8 cellular contexts compared by ENCODE assay signal in the genomic region with DNA sequence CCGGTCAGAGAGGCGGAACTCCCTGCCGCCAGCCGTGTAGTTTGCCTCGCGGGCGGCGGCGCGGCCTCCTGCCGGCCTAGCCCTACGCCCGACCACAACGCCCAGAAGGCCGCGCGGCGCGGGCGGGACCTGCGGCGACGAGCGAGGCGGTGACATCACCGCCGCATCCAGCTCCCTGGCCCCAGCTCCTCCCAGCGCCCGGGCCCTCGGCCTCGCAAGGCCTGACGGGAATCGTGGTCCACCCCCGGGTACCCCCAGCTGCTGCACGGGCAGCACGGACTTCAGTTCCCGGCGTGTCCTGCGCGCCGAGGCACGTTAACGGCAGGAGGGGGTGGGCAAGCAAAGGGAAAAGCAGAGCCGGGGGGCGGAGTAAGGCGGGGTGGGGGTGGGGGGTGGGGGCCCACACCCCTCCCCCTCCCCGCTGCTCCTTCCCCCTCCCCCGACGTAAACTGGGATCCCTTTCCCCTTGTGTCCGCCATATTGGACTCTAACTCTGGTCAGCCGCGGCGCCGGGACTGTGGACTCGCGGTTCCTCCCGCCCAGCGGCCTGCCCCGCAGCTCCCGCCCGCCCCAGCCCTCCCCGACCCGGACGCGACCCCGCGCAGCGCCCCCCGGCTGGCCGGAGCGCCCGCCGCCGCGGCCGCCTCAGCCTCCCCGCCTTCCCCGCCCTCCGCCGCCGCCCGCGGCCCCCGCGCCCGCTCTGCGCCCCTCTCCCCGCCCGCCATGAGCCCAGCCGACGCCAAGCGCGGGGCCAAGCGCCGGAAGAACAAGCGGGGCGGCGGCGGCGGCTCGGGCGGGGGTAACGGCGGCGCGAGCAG. TPM values are rescaled to one million over a fixed set of nuclear protein-coding genes. Genes with fewer than 3 reads are reported as not detected.
DNase-seq lines count a peak whose midpoint lies in the region; ATAC-seq and TF ChIP-seq lines count a peak whose summit lies in the region.

A gene with protein sequence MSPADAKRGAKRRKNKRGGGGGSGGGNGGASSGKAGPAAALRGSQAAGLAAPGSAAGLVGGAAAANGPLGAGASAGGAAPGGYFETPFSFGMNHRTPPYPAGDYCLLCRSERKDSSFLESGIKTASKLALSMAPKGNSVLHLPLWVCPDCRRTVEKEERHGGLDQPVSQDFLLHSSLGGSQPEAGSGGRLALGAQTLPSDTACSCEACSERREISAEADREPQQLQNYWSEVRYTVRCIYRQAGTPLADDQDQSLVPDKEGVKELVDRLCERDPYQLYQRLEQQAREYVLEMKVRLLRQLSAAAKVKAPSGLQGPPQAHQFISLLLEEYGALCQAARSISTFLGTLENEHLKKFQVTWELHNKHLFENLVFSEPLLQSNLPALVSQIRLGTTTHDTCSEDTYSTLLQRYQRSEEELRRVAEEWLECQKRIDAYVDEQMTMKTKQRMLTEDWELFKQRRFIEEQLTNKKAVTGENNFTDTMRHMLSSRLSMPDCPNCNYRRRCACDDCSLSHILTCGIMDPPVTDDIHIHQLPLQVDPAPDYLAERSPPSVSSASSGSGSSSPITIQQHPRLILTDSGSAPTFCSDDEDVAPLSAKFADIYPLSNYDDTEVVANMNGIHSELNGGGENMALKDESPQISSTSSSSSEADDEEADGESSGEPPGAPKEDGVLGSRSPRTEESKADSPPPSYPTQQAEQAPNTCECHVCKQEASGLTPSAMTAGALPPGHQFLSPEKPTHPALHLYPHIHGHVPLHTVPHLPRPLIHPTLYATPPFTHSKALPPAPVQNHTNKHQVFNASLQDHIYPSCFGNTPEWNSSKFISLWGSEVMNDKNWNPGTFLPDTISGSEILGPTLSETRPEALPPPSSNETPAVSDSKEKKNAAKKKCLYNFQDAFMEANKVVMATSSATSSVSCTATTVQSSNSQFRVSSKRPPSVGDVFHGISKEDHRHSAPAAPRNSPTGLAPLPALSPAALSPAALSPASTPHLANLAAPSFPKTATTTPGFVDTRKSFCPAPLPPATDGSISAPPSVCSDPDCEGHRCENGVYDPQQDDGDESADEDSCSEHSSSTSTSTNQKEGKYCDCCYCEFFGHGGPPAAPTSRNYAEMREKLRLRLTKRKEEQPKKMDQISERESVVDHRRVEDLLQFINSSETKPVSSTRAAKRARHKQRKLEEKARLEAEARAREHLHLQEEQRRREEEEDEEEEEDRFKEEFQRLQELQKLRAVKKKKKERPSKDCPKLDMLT (N-terminal part only) (plus strand): TSS at position 455 of the 818 bp plus-strand sequence. CDS start 269 bp downstream, at position 724.

- H3K27ac ChIP-seq in suprapubic skin: peak within 1 kb of the TSS; percentile 88

- peak within 1 kb of the TSS; percentile 88 to 99 for H3K27ac Mint-ChIP-seq in activated naive CD4-positive, alpha-beta T cell treated with anti-CD3 and anti-CD28 coated beads, Interleukin-2, amount 50 U/mL, for 72 hours

- H3K9me3 Mint-ChIP-seq in activated naive CD4-positive, alpha-beta T cell treated with anti-CD3 and anti-CD28 coated beads, Interleukin-2, amount 50 U/mL, for 72 hours: no peaks in the 10 kb centered on the region

- TF ChIP-seq EP300 in suprapubic skin (IDR thresholded peaks at IDR 0.05): no peak

- no peak for TF ChIP-seq CTCF in suprapubic skin (IDR thresholded peaks at IDR 0.05)

- no peaks in the 10 kb centered on the region for H3K9me3 ChIP-seq in suprapubic skin

- 3% methylated on average over 7 of the region's 106 CpGs for WGBS in suprapubic skin

- DNase-seq in NCI-H1105 (lab: John Stamatoyannopoulos, UW) (peak; percentile 92), SKM-1 (lab: John Stamatoyannopoulos, UW; ENCODE audit: unreplicated experiment) (peak; percentile 99), glomerular endothelial cell (ENCODE audit: extremely low read depth, low read depth, low spot score) (peak; percentile 65), occipital lobe (lab: John Stamatoyannopoulos, UW) (peak; percentile 100), suprapubic skin (ENCODE audit: low spot score in 2 of 2) (peak; percentile 98 to 99)
- peak; percentile 97 to 99 for DNase-seq in activated naive CD4-positive, alpha-beta T cell treated with anti-CD3 and anti-CD28 coated beads, Interleukin-2, amount 50 U/mL, for 72 hours (ENCODE audit: low spot score in 2 of 2)

- TF ChIP-seq POLR2A in GM10847 (IDR thresholded peaks at IDR 0.05; ENCODE audit: extremely low read depth, insufficient read length) (peak; percentile 44), suprapubic skin (IDR thresholded peaks at IDR 0.05) (peak in 1 of 2 donors; percentile 36)

- peak within 1 kb of the TSS; percentile 88 for H3K4me3 ChIP-seq in suprapubic skin

- no peaks in the 10 kb centered on the region for H3K27me3 ChIP-seq in suprapubic skin

- peak; percentile 88 for ATAC-seq in HG02642 (IDR thresholded peaks at IDR 0.05; ENCODE audit: poor library complexity, unreplicated experiment)
- peak; percentile 90 to 94 for ATAC-seq in activated naive CD4-positive, alpha-beta T cell treated with anti-CD3 and anti-CD28 coated beads, Interleukin-2, amount 50 U/mL, for 72 hours

- peaks cover 29% of the 10 kb centered on the region for H3K4me1 ChIP-seq in suprapubic skin

- no peaks in the 10 kb centered on the region for H3K36me3 ChIP-seq in suprapubic skin

- peaks cover 4% of the 10 kb centered on the region in 2 donors for H3K36me3 Mint-ChIP-seq in activated naive CD4-positive, alpha-beta T cell treated with anti-CD3 and anti-CD28 coated beads, Interleukin-2, amount 50 U/mL, for 72 hours

RNA-seq across cellular contexts. Expression of the gene that starts here (rescaled TPM):
- 10 to 100 TPM; 31.0 to 32.4 TPM for total RNA-seq in activated naive CD4-positive, alpha-beta T cell treated with anti-CD3 and anti-CD28 coated beads, Interleukin-2, amount 50 U/mL, for 72 hours
- total RNA-seq in glomerular endothelial cell (20.8 and 26.1 TPM in 2 replicates), occipital lobe (15.0 TPM), suprapubic skin (10 to 100 TPM; 23.6 to 45.0 (median 29.3) TPM)

Comparison
In these comparisons a context has a peak if more than half of its experiments do, and no peak if none do; other contexts are left out.
1. Peak in every context shown above with its lines: DNase-seq, ATAC-seq, H3K4me3 ChIP-seq and H3K27ac ChIP-seq.